8 cellular contexts compared by ENCODE assay signal in genomic region chr17:18040287-18040858, GRCh38. TPM values are rescaled to one million over a fixed set of nuclear protein-coding genes. Genes with fewer than 3 reads are reported as not detected.
DNase-seq lines count a peak whose midpoint lies in the region; ATAC-seq and TF ChIP-seq lines count a peak whose summit lies in the region.

No MANE protein-coding gene starts in this region.

- no peaks in the 10 kb centered on the region for H3K9me3 ChIP-seq in Panc1 (ENCODE audit: control insufficient read depth, insufficient read depth, low read depth, low read length)
- no peaks in the 10 kb centered on the region for H3K9me3 ChIP-seq in ovary

- H3K27me3 ChIP-seq in Panc1 (ENCODE audit: control insufficient read depth, insufficient read depth, low read length) (no peaks in the 10 kb centered on the region), ovary (no peaks in the 10 kb centered on the region)

- H3K36me3 ChIP-seq in Panc1 (ENCODE audit: control insufficient read depth, insufficient read depth, low read length) (no peaks in the 10 kb centered on the region; the same call in 1 of the 2 replicates), ovary (no peaks in the 10 kb centered on the region)

- BruUV-seq in Panc1 (replicated peaks; lab: Mats Ljungman, UMichigan): no TSS peak

- H3K27ac ChIP-seq in Panc1 (ENCODE audit: low read length) (peak overlapping the region; percentile 76), ovary (no peak overlapping the region)

- DNase-seq in EL (peak; percentile 11), Panc1 (ENCODE audit: low read depth, low spot score) (no peak), epithelial cell of esophagus (ENCODE audit: low read depth) (no peak), ovary (peak in 1 of 5 donors; percentile 35), D341Med (ENCODE audit: low spot score) (no peak), SW480 (ENCODE audit: low spot score) (no peak), omental fat pad (ENCODE audit: low spot score) (no peak)

- peaks cover 22% of the 10 kb centered on the region for H3K4me1 ChIP-seq in Panc1 (ENCODE audit: control insufficient read depth, insufficient read depth, low read length)
- H3K4me1 ChIP-seq in ovary (ENCODE audit: insufficient read depth): peaks cover 7% of the 10 kb centered on the region

- CTCF ChIA-PET in Panc1 (lab: Charles Lee): no interaction called here

- TF ChIP-seq CTCF in Panc1 (IDR thresholded peaks at IDR 0.05) (no peak), epithelial cell of esophagus (IDR thresholded peaks at IDR 0.05; ENCODE audit: insufficient read depth, low read depth, low read length, missing control alignments) (no peak), ovary (IDR thresholded peaks at IDR 0.05) (no peak), omental fat pad (IDR thresholded peaks at IDR 0.05) (no peak)

- in situ Hi-C loops in Panc1 (cut with HindIII; ENCODE audit: low pct_unique_long_range_greater_than_20kb, low sequenced_read_pairs): no loop called here

- TF ChIP-seq EP300 in ovary (IDR thresholded peaks at IDR 0.05): no peak

- WGBS in ovary, 3 donors: 16 to 20% (median 18%) methylated on average over 6 of the region's 6 CpGs

- no peak for ATAC-seq in Panc1
- ATAC-seq in HG02610 (IDR thresholded peaks at IDR 0.05; ENCODE audit: unreplicated experiment): no peak
- ATAC-seq in omental fat pad (ENCODE audit: low FRiP score): no peak

- H3K4me3 ChIP-seq in Panc1 (ENCODE audit: low read depth in 2 of 2, low read length in 2 of 2): peak overlapping the region; percentile 82 to 86
- H3K4me3 ChIP-seq in epithelial cell of esophagus (ENCODE audit: low read length): peak overlapping the region; percentile 89
- H3K4me3 ChIP-seq in ovary: peak overlapping the region; percentile 91

- intact Hi-C loops in Panc1 (cut with micrococcal nuclease; ENCODE audit: unreplicated experiment) (no loop called here), ovary (cut with DNase I) (no loop called here)

- POLR2A ChIA-PET in Panc1 (lab: Charles Lee): no interaction called here

- no peak for TF ChIP-seq POLR2A in ovary (IDR thresholded peaks at IDR 0.05)

RNA-seq across cellular contexts. Expression of gene GID4, which starts 1.2 kb away (rescaled TPM):
- 11.1 TPM for total RNA-seq in Panc1 (2021; ENCODE audit: unreplicated experiment)
- 6.7 TPM for polyA plus RNA-seq in Panc1 (2012; ENCODE audit: insufficient read length)
- total RNA-seq in ovary: 10 to 100 TPM in 4 of 7 donors, 1 to 10 TPM in 3; 6.0 to 13.2 (median 11.2) TPM
- polyA plus RNA-seq in ovary: 10 to 100 TPM in 1 of 2 donors, 1 to 10 TPM in 1; 8.2 to 14.4 TPM
- total RNA-seq in omental fat pad: 10 to 100 TPM in 3 of 4 donors, 1 to 10 TPM in 1; 9.8 to 20.2 (median 10.5) TPM

RNA-seq across cellular contexts. Expression of gene ATPAF2, which starts 1.4 kb away (rescaled TPM):
- total RNA-seq in Panc1 (2021; ENCODE audit: unreplicated experiment) (22.3 TPM), ovary (10 to 100 TPM in 5 of 7 donors, 1 to 10 TPM in 2; 5.5 to 18.6 (median 15.5) TPM), omental fat pad (10 to 100 TPM in 2 of 4 donors, 1 to 10 TPM in 2; 9.5 to 18.4 (median 13.1) TPM)
- 23.6 TPM for polyA plus RNA-seq in Panc1 (2012; ENCODE audit: insufficient read length)
- 10 to 100 TPM; 11.7 to 34.5 TPM for polyA plus RNA-seq in ovary

RNA-seq across cellular contexts. Expression of gene DRG2, which starts 47.4 kb away (rescaled TPM):
- total RNA-seq in Panc1 (2021; ENCODE audit: unreplicated experiment): 42.0 TPM
- polyA plus RNA-seq in Panc1 (2012; ENCODE audit: insufficient read length): 40.5 TPM
- 10 to 100 TPM; 24.2 to 45.9 (median 42.0) TPM for total RNA-seq in ovary
- polyA plus RNA-seq in ovary: 10 to 100 TPM; 18.1 to 34.7 TPM
- 10 to 100 TPM; 31.6 to 38.1 (median 37.3) TPM for total RNA-seq in omental fat pad
